In genomic region chr4:52824603-52825310, GRCh38 we compare ENCODE assay signal across 12 cellular contexts. TPM values are rescaled to one million over a fixed set of nuclear protein-coding genes. Genes with fewer than 3 reads are reported as not detected.
DNase-seq lines count a peak whose midpoint lies in the region; ATAC-seq and TF ChIP-seq lines count a peak whose summit lies in the region.
"Had no signal": no experiment of that assay in that cellular context is flagged by ENCODE, and none has a peak within 500 bp of the region (broad histone marks: within the 10 kb centered on the region; RNA-seq: fewer than 3 reads in every experiment).

No MANE protein-coding gene starts in this region.

- ATAC-seq in mucosa of descending colon (peak; percentile 36), GM21528 (IDR thresholded peaks at IDR 0.05; ENCODE audit: low FRiP score, unreplicated experiment) (no peak)
- ATAC-seq in effector memory CD8-positive, alpha-beta T cell (replicated peaks), result no peak
- ATAC-seq: GM12878 had no signal

- no peaks in the 10 kb centered on the region for H3K9me3 Mint-ChIP-seq in effector memory CD8-positive, alpha-beta T cell

- no peak overlapping the region for H3K27ac Mint-ChIP-seq in effector memory CD8-positive, alpha-beta T cell

- CTCF ChIA-PET in AG04450 (lab: Charles Lee), result interaction anchor here (1.1 to 1.2 kb wide), 3 partner anchors 157 to 279 kb away, joined by 3 to 7 read pairs (median 4); no protein-coding TSS in a partner anchor

- H3K9me3 ChIP-seq in AG04450 (ENCODE audit: control insufficient read depth, insufficient read depth, low read length) (no peaks in the 10 kb centered on the region), KOPT-K1 (ENCODE audit: insufficient read depth, low read length, poor library complexity, severe bottlenecking) (no peaks in the 10 kb centered on the region), mucosa of descending colon (no peaks in the 10 kb centered on the region)

- no peaks in the 10 kb centered on the region for H3K4me1 ChIP-seq in mucosa of descending colon (ENCODE audit: low read depth)

- peak; percentile 92 for DNase-seq in AG04450 (ENCODE audit: low read depth, low spot score)
- peak; percentile 53 for DNase-seq in fibroblast of mammary gland (ENCODE audit: low read depth)
- peak in 1 of 3 donors; percentile 6 for DNase-seq in mucosa of descending colon
- no peak for DNase-seq in activated effector memory CD4-positive, alpha-beta T cell treated with Interleukin-2 at 50 U/mL for 16 hours
- no peak for DNase-seq in effector memory CD8-positive, alpha-beta T cell
- DNase-seq in GM13976 (ENCODE audit: low spot score), result no peak
- DNase-seq: activated T-cell treated with anti-CD3 and anti-CD28 coated beads, Interleukin-2, amount 50 U/mL, for 48 hours; NCI-H2171 treated with DMSO at 0.1 percent for 48 hours had no signal

- H3K27me3 ChIP-seq in AG04450 (ENCODE audit: control insufficient read depth, insufficient read depth, low read length), result no peaks in the 10 kb centered on the region

- no peak overlapping the region for H3K4me3 ChIP-seq in AG04450 (ENCODE audit: low read depth, low read length)
- no peak overlapping the region for H3K4me3 ChIP-seq in fibroblast of mammary gland (ENCODE audit: control insufficient read depth, low read depth, low read length)
- no peak overlapping the region for H3K4me3 ChIP-seq in mucosa of descending colon
- H3K4me3 ChIP-seq: GM12878 had no signal

- H3K27ac ChIP-seq in AG04450 (ENCODE audit: low read depth, low read length) (peak overlapping the region; percentile 55), KOPT-K1 (ENCODE audit: low read depth, low read length, poor library complexity, severe bottlenecking) (peak overlapping the region; percentile 4)
- H3K27ac ChIP-seq: HL-60 had no signal

- in situ Hi-C loops in GM13976 (cut with MboI; ENCODE audit: low sequenced_read_pairs, unreplicated experiment), result no loop called here

- intact Hi-C loops in mucosa of descending colon (cut with DNase I, micrococcal nuclease), result no loop called here

- no peak overlapping the region for H3K4me3 Mint-ChIP-seq in effector memory CD8-positive, alpha-beta T cell

- H3K36me3 Mint-ChIP-seq in effector memory CD8-positive, alpha-beta T cell (ENCODE audit: insufficient read depth), result no peaks in the 10 kb centered on the region

- TF ChIP-seq CTCF in AG04450 (IDR thresholded peaks at IDR 0.05; ENCODE audit: low read depth, low read length), result no peak
- TF ChIP-seq CTCF in fibroblast of mammary gland (conservative IDR thresholded peaks at IDR 0.05; ENCODE audit: control insufficient read depth, insufficient read depth, low read depth, low read length), result no peak
- no peak for TF ChIP-seq CTCF in mucosa of descending colon (IDR thresholded peaks at IDR 0.05)
- TF ChIP-seq CTCF in GM13976 (IDR thresholded peaks at IDR 0.05; ENCODE audit: borderline replicate concordance, control extremely low read depth, extremely low read depth, insufficient read depth, missing control alignments), result no peak

- POLR2A ChIA-PET in AG04450 (lab: Yijun Ruan, JAX), result interaction anchor here (0.6 to 1.9 kb wide), 15 partner anchors 11 to 497 kb away, joined by 3 to 14 read pairs (median 4); partner anchors contain the start of gene RASL11B

- H3K27me3 Mint-ChIP-seq in effector memory CD8-positive, alpha-beta T cell, result peaks cover 0 to 2% of the 10 kb centered on the region in 2 donors

- peaks cover 0 to 4% of the 10 kb centered on the region in 2 donors for H3K4me1 Mint-ChIP-seq in effector memory CD8-positive, alpha-beta T cell (ENCODE audit: low read depth in 2 of 2)

- H3K36me3 ChIP-seq in KOPT-K1 (ENCODE audit: insufficient read depth, low read length) (no peaks in the 10 kb centered on the region), mucosa of descending colon (ENCODE audit: low read depth) (no peaks in the 10 kb centered on the region)

RNA-seq across cellular contexts. Expression of gene RASL11B, which starts 37.4 kb away (rescaled TPM):
- 4.1 and 4.3 TPM in 2 replicates for polyA plus RNA-seq in AG04450 (2011; rRNA removed)
- 3.4 and 3.6 TPM in 2 replicates for polyA minus RNA-seq in AG04450 (2011; rRNA and poly(A)+ RNA removed)
- under 1 TPM; 0.26 to 0.76 (median 0.60) TPM for total RNA-seq in mucosa of descending colon

Comparison
In these comparisons a context has a peak if more than half of its experiments do, and no peak if none do; other contexts are left out.
1. DNase-seq: peak in AG04450 (single experiment) and fibroblast of mammary gland (single experiment); none in activated effector memory CD4-positive, alpha-beta T cell treated with Interleukin-2 at 50 U/mL for 16 hours (single experiment), effector memory CD8-positive, alpha-beta T cell (0 of 3) and GM13976 (single experiment).